In the genomic region with DNA sequence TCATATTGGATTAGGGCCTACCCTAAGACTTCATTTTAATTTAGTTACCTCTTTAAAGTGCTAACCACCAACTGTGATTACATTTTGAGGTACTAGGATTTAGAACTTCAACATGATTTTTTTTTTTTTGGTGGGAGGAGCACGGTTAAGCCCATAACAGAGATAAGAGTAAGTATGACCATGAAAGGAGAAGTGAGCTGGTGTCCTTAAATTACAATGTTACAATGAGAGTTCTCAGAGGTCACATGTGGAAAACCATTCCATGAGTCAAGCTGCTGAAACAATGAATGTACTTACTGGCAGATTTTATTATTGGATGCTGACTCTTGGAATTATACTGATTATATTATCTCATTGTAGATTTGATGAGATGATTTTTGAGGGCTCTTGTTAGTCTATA, we compare ENCODE assay signal across 28 cellular contexts.
DNase-seq lines count a peak whose midpoint lies in the region; FAIRE-seq and TF ChIP-seq lines count a peak whose summit lies in the region.
"Had no signal": no experiment of that assay in that cellular context is flagged by ENCODE, and none has a peak within 500 bp of the region (broad histone marks: within the 10 kb centered on the region; RNA-seq: fewer than 3 reads in every experiment).

No MANE protein-coding gene starts in this region.

- no peaks in the 10 kb centered on the region for H3K4me1 ChIP-seq in kidney (ENCODE audit: control insufficient read depth in 1 of 2, insufficient read depth in 1 of 2, low read depth in 1 of 2, low read length in 2 of 2)
- H3K4me1 ChIP-seq: BLaER1, gastroesophageal sphincter, left lung, thyroid gland had no signal

- no peak overlapping the region for H3K27ac ChIP-seq in kidney (ENCODE audit: low read depth in 2 of 2, low read length in 2 of 2)
- H3K27ac ChIP-seq: BLaER1, gastroesophageal sphincter, left lung, SK-N-MC, thyroid gland had no signal

- H3K9me3 ChIP-seq in kidney (ENCODE audit: control insufficient read depth in 1 of 2, low read length in 2 of 2): no peaks in the 10 kb centered on the region
- H3K9me3 ChIP-seq: BLaER1, gastroesophageal sphincter, thyroid gland had no signal

- TF ChIP-seq CTCF in fibroblast of the aortic adventitia (IDR thresholded peaks at IDR 0.05; ENCODE audit: insufficient read depth, low read length): no peak
- TF ChIP-seq CTCF in kidney (IDR thresholded peaks at IDR 0.05; ENCODE audit: borderline replicate concordance, extremely low read depth, insufficient read depth): no peak

- no peak overlapping the region for H3K4me3 ChIP-seq in fibroblast of the aortic adventitia (ENCODE audit: low read depth, low read length)
- no peak overlapping the region for H3K4me3 ChIP-seq in kidney (ENCODE audit: low read length in 2 of 2)
- H3K4me3 ChIP-seq: BLaER1, gastroesophageal sphincter, GM12878, left lung, SK-N-MC, thyroid gland had no signal

- peak; percentile 48 for DNase-seq in EH (ENCODE audit: low read depth)
- DNase-seq in M059J (ENCODE audit: low read depth): peak; percentile 80
- DNase-seq in amniotic epithelial cell (ENCODE audit: low read depth): peak; percentile 59
- peak; percentile 64 for DNase-seq in fibroblast of the aortic adventitia (ENCODE audit: low read depth)
- no peak for DNase-seq in COR-L47 (lab: John Stamatoyannopoulos, UW)
- no peak for DNase-seq in pons (ENCODE audit: low spot score)
- no peak for DNase-seq in kidney
- no peak for DNase-seq in NCI-H2171 (lab: John Stamatoyannopoulos, UW)
- DNase-seq: ACHN; activated CD4-positive, alpha-beta T cell treated with anti-CD3 and anti-CD28 coated beads, Interleukin-2, amount 50 U/mL, for 4 hours; DND-41; hippocampal formation; immature natural killer cell; left lung; naive thymus-derived CD4-positive, alpha-beta T cell; NCI-H1436 treated with DMSO at 0.1 percent for 48 hours; NCI-H2107; NCI-H526 treated with DMSO at 0.1 percent for 48 hours; RPMI8226; stimulated activated CD4-positive, alpha-beta T cell treated with anti-CD3 and anti-CD28 coated beads, Interleukin-12 subunit alpha, Interleukin-12 subunit beta, amount 100 ng/mL, for 4 hours; stimulated activated CD4-positive, alpha-beta T cell treated with anti-CD3 and anti-CD28 coated beads, Interleukin-4, amount 100 ng/mL, for 24 hours; stimulated activated naive CD8-positive, alpha-beta T cell treated with anti-CD3 and anti-CD28 coated beads, Interleukin-15, Interleukin-2, amounts not matched to agents 100 U/mL and 50 U/mL, for 24 hours; thyroid gland had no signal

- no peak overlapping the region for H3K9ac ChIP-seq in kidney (ENCODE audit: low read length in 2 of 2)
- H3K9ac ChIP-seq: BLaER1 had no signal

- no peak for FAIRE-seq in kidney (lab: Jason Lieb, UNC)
- FAIRE-seq: GM12878, H54 had no signal

- no peaks in the 10 kb centered on the region for H3K36me3 ChIP-seq in kidney (ENCODE audit: control insufficient read depth in 1 of 2, insufficient read depth in 2 of 2, low read length in 2 of 2)
- H3K36me3 ChIP-seq: BLaER1, gastroesophageal sphincter, left lung, thyroid gland had no signal

- intact Hi-C loops in kidney (cut with DNase I): no loop called here

Comparison
In these comparisons a context has a peak if more than half of its experiments do, and no peak if none do; other contexts are left out.
1. DNase-seq: peak in EH (single experiment), M059J (single experiment), amniotic epithelial cell (single experiment) and fibroblast of the aortic adventitia (single experiment); none in COR-L47 (single experiment), pons (single experiment), kidney (single experiment) and NCI-H2171 (single experiment).